ENCODE assay signal across 1 cellular context in genomic region chr2:79573895-79574674, GRCh38.
A peak's percentile ranks its signal among the peaks of the same experiment; 100 is the strongest.
TF ChIP-seq lines count a peak whose summit lies in the region.

No MANE protein-coding gene starts in this region.

TF ChIP-seq in HepG2, 621 proteins besides CTCF, POLR2A, EP300 and RAD21 (continued from another document and continues in another):
- TF ChIP-seq AHDC1 (CRISPR knock-in tag; IDR thresholded peaks at IDR 0.05; ENCODE audit: borderline replicate concordance) = peak; percentile 50; the same call in 1 of the 2 replicates
- TF ChIP-seq TFE3 (CRISPR knock-in tag; IDR thresholded peaks at IDR 0.05) = peak; percentile 63; the same call in 1 of the 2 replicates
- peak; percentile 19 for TF ChIP-seq TEAD3 (CRISPR knock-in tag; optimal IDR thresholded peaks at IDR 0.05; ENCODE audit: borderline replicate concordance)
- peak; percentile 70 for TF ChIP-seq PAXIP1 (CRISPR knock-in tag; conservative IDR thresholded peaks at IDR 0.05)
- TF ChIP-seq SALL1 (CRISPR knock-in tag; IDR thresholded peaks at IDR 0.05) = 0 out of 2 replicates have a peak, but pooled peaks have one; percentile 24
- TF ChIP-seq FOXP1 (IDR thresholded peaks at IDR 0.05) = no peak
- peak; percentile 83 for TF ChIP-seq FOXP1 (CRISPR knock-in tag; IDR thresholded peaks at IDR 0.05)
- no peak for TF ChIP-seq ZNF337 (CRISPR knock-in tag; IDR thresholded peaks at IDR 0.05; ENCODE audit: borderline replicate concordance, low read depth)
- peak; percentile 40; the same call in 1 of the 2 replicates for TF ChIP-seq MLX (CRISPR knock-in tag; IDR thresholded peaks at IDR 0.05)
- no peak for TF ChIP-seq ZFP1 (CRISPR knock-in tag; IDR thresholded peaks at IDR 0.05)
- peak; percentile 78 for TF ChIP-seq ARID5B (CRISPR knock-in tag; IDR thresholded peaks at IDR 0.05)
- no peak for TF ChIP-seq ZHX2 (IDR thresholded peaks at IDR 0.05; ENCODE audit: low read depth)
- no peak for TF ChIP-seq ZHX2 (CRISPR knock-in tag; IDR thresholded peaks at IDR 0.05; ENCODE audit: borderline replicate concordance)
- TF ChIP-seq ZNF513 (CRISPR knock-in tag; conservative IDR thresholded peaks at IDR 0.05) = no peak
- TF ChIP-seq ZBTB37 (CRISPR knock-in tag; IDR thresholded peaks at IDR 0.05) = no peak
- peak; percentile 40; the same call in 1 of the 2 replicates for TF ChIP-seq HDAC2 (CRISPR knock-in tag; IDR thresholded peaks at IDR 0.05)
- no peak for TF ChIP-seq ZNF75D (CRISPR knock-in tag; IDR thresholded peaks at IDR 0.05; ENCODE audit: borderline replicate concordance)
- peak; percentile 82 for TF ChIP-seq SOX13 (IDR thresholded peaks at IDR 0.05)
- peak in 1 of 2 experiments; percentile 91; a peak in 2 of 4 replicates for TF ChIP-seq SOX13 (CRISPR knock-in tag; conservative IDR thresholded peaks at IDR 0.05 in 1 of 2, IDR thresholded peaks at IDR 0.05 in 1 of 2)
- TF ChIP-seq MNT (IDR thresholded peaks at IDR 0.05) = peak; percentile 35; the same call in 1 of the 2 replicates
- TF ChIP-seq SATB2 (CRISPR knock-in tag; IDR thresholded peaks at IDR 0.05) = no peak
- no peak for TF ChIP-seq SAFB2 (CRISPR knock-in tag; IDR thresholded peaks at IDR 0.05; ENCODE audit: borderline replicate concordance, low read depth)
- TF ChIP-seq PITX1 (CRISPR knock-in tag; IDR thresholded peaks at IDR 0.05) = peak; percentile 67
- TF ChIP-seq ISL2 (CRISPR knock-in tag; IDR thresholded peaks at IDR 0.05) = peak; percentile 21; the same call in 1 of the 2 replicates
